27 cellular contexts compared by ENCODE assay signal in the genomic region with DNA sequence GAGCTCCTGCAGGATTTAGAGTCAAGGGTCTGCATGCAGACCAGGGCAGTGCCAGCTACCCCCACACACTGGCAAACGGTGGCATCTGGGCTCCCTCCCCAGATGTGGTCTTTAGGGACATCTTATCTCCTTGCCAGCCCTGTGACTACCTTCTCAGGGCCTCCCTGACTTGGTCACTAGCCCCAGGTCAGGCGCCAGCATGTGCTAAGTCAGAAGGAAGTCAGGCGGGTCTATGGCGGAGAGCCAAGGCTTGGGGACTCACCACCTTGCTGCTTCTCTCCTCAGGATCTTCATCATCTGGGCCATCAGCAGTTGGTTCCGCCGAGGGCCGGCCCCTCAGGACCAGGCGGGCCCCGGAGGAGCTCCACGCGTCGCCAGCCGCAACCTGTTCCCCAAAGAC. TPM values are rescaled to one million over a fixed set of nuclear protein-coding genes. Genes with fewer than 3 reads are reported as not detected.
"Had no signal": no experiment of that assay in that cellular context is flagged by ENCODE, and none has a peak within 500 bp of the region (broad histone marks: within the 10 kb centered on the region; RNA-seq: fewer than 3 reads in every experiment).

No MANE protein-coding gene starts in this region.

- H3K9me3 Mint-ChIP-seq: activated CD8-positive, alpha-beta T cell treated with anti-CD3 and anti-CD28 coated beads for 36 hours; activated naive CD8-positive, alpha-beta T cell treated with anti-CD3 and anti-CD28 coated beads, Interleukin-2, amount 10 ng/mL, durations not matched to agents 7 days and 5 days; activated T-cell treated with anti-CD3 and anti-CD28 coated beads, Interleukin-2, amount 50 U/mL, for 72 hours; activated T-helper 2 cell treated with anti-CD3 and anti-CD28 coated beads, Interferon-gamma antibody, Interleukin-2, Interleukin-4, amounts not matched to agents 10 μg/mL and 5 μg/mL and 100 μg/mL, durations not matched to agents 14 hours and 24 hours and 36 hours had no signal

- H3K4me3 Mint-ChIP-seq: activated CD8-positive, alpha-beta T cell treated with anti-CD3 and anti-CD28 coated beads for 36 hours; activated naive CD8-positive, alpha-beta T cell treated with anti-CD3 and anti-CD28 coated beads, Interleukin-2, amount 10 ng/mL, durations not matched to agents 7 days and 5 days; activated T-cell treated with anti-CD3 and anti-CD28 coated beads, Interleukin-2, amount 50 U/mL, for 72 hours had no signal

- H3K27me3 Mint-ChIP-seq: activated CD8-positive, alpha-beta T cell treated with anti-CD3 and anti-CD28 coated beads for 36 hours; activated naive CD8-positive, alpha-beta T cell treated with anti-CD3 and anti-CD28 coated beads, Interleukin-2, amount 10 ng/mL, durations not matched to agents 7 days and 5 days had no signal

- ATAC-seq: activated CD8-positive, alpha-beta T cell treated with anti-CD3 and anti-CD28 coated beads for 36 hours; activated T-cell treated with anti-CD3 and anti-CD28 coated beads, Interleukin-2, amount 50 U/mL, for 72 hours; SK-N-SH treated with all-trans-retinoic acid at 6 μM for 48 hours had no signal

- H3K27ac ChIP-seq: SJCRH30, VCaP had no signal

- H3K4me3 ChIP-seq: adrenal gland, SJCRH30 had no signal

- H3K27me3 ChIP-seq: adrenal gland, SJCRH30 had no signal

- DNase-seq: activated CD4-positive, CD25-positive, alpha-beta regulatory T cell; activated CD8-positive, alpha-beta memory T cell treated with anti-CD3 and anti-CD28 coated beads, Interleukin-2, amount 50 U/mL, for 4 hours; activated CD8-positive, alpha-beta T cell treated with anti-CD3 and anti-CD28 coated beads for 36 hours; activated naive CD4-positive, alpha-beta T cell treated with anti-CD3 and anti-CD28 coated beads, Interleukin-2, amount 50 U/mL, for 16 hours; activated naive CD8-positive, alpha-beta T cell treated with anti-CD3 and anti-CD28 coated beads, Interleukin-2, amount 10 ng/mL, durations not matched to agents 7 days and 5 days; activated T-cell treated with anti-CD3 and anti-CD28 coated beads, Interleukin-2, amount 50 U/mL, for 72 hours; anterior cingulate cortex; cerebellar nuclear complex; Karpas-422; NCI-H1105; NCI-H1436; NCI-H1694 treated with DMSO at 0.1 percent for 48 hours; NCI-H2081 treated with DMSO at 0.1 percent for 48 hours; NCI-H446; NCI-H524 treated with DMSO at 0.1 percent for 48 hours; NCI-H82; Right ventricle myocardium superior; SJCRH30; SW 1271 had no signal

- H3K27ac Mint-ChIP-seq: activated CD8-positive, alpha-beta T cell treated with anti-CD3 and anti-CD28 coated beads for 36 hours; activated naive CD8-positive, alpha-beta T cell treated with anti-CD3 and anti-CD28 coated beads, Interleukin-2, amount 10 ng/mL, durations not matched to agents 7 days and 5 days; activated T-cell treated with anti-CD3 and anti-CD28 coated beads, Interleukin-2, amount 50 U/mL, for 72 hours; activated T-helper 2 cell treated with anti-CD3 and anti-CD28 coated beads, Interferon-gamma antibody, Interleukin-2, Interleukin-4, amounts not matched to agents 10 μg/mL and 5 μg/mL and 100 μg/mL, durations not matched to agents 14 hours and 24 hours and 36 hours had no signal

- H3K4me1 ChIP-seq: SJCRH30 had no signal

- H3K9me3 ChIP-seq: adrenal gland, SJCRH30 had no signal

RNA-seq across cellular contexts. Expression of gene APOC2, which starts 27.0 kb away (rescaled TPM):
- total RNA-seq: activated CD8-positive, alpha-beta T cell treated with anti-CD3 and anti-CD28 coated beads for 36 hours; activated naive CD8-positive, alpha-beta T cell treated with anti-CD3 and anti-CD28 coated beads, Interleukin-2, amount 10 ng/mL, durations not matched to agents 7 days and 5 days; activated T-cell treated with anti-CD3 and anti-CD28 coated beads, Interleukin-2, amount 50 U/mL, for 72 hours; activated T-helper 2 cell treated with anti-CD3 and anti-CD28 coated beads, Interferon-gamma antibody, Interleukin-2, Interleukin-4, amounts not matched to agents 10 μg/mL and 5 μg/mL and 100 μg/mL, durations not matched to agents 14 hours and 24 hours and 36 hours; cardiac septum; Right ventricle myocardium superior; RPMI7951; SJCRH30; T-helper 1 cell treated with Interleukin-12 subunit alpha and Interleukin-12 subunit beta and Interleukin-4 antibody, amounts not matched to agents 30 ng/mL and 1 ng/mL, for 36 hours had no signal

RNA-seq across cellular contexts. Expression of gene APOC4, which starts 30.8 kb away (rescaled TPM):
- total RNA-seq: activated CD8-positive, alpha-beta T cell treated with anti-CD3 and anti-CD28 coated beads for 36 hours; activated naive CD8-positive, alpha-beta T cell treated with anti-CD3 and anti-CD28 coated beads, Interleukin-2, amount 10 ng/mL, durations not matched to agents 7 days and 5 days; activated T-cell treated with anti-CD3 and anti-CD28 coated beads, Interleukin-2, amount 50 U/mL, for 72 hours; activated T-helper 2 cell treated with anti-CD3 and anti-CD28 coated beads, Interferon-gamma antibody, Interleukin-2, Interleukin-4, amounts not matched to agents 10 μg/mL and 5 μg/mL and 100 μg/mL, durations not matched to agents 14 hours and 24 hours and 36 hours; cardiac septum; OCI-LY7; Right ventricle myocardium superior; RPMI7951; T-helper 1 cell treated with Interleukin-12 subunit alpha and Interleukin-12 subunit beta and Interleukin-4 antibody, amounts not matched to agents 30 ng/mL and 1 ng/mL, for 36 hours had no signal

RNA-seq across cellular contexts. Expression of gene APOC1, which starts 58.4 kb away (rescaled TPM):
- total RNA-seq: activated T-cell treated with anti-CD3 and anti-CD28 coated beads, Interleukin-2, amount 50 U/mL, for 72 hours had no signal
